8 cellular contexts compared by ENCODE assay signal in the genomic region with DNA sequence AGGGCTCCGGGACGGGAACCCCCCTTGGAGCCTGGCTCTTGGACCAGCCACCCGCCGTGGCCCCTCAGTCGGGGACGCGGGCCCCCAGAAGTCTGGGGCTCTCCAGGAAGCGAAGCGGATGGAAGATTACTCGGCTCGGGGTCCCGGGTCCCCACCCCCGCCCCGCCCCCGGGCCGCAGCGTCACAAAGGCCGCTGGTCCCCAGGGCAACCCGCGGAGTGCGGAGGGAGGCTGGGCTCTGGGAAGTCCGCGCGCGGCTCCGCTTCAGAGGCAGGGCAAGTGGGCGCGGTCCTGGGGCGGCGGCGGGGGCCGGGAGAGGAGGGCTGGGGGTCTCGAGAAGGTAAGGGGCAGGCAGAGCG. TPM values are rescaled to one million over a fixed set of nuclear protein-coding genes. Genes with fewer than 3 reads are reported as not detected.
DNase-seq lines count a peak whose midpoint lies in the region; ATAC-seq and TF ChIP-seq lines count a peak whose summit lies in the region.

A gene with protein sequence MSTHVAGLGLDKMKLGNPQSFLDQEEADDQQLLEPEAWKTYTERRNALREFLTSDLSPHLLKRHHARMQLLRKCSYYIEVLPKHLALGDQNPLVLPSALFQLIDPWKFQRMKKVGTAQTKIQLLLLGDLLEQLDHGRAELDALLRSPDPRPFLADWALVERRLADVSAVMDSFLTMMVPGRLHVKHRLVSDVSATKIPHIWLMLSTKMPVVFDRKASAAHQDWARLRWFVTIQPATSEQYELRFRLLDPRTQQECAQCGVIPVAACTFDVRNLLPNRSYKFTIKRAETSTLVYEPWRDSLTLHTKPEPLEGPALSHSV (plus strand): TSS at position 227 of the 358 bp plus-strand sequence. CDS start 1,505 bp downstream, outside the sequence.

- H3K27ac Mint-ChIP-seq in IgD-negative memory B cell: peak within 1 kb of the TSS; percentile 98 to 100 (median 98)
- H3K27ac Mint-ChIP-seq in activated T-cell treated with anti-CD3 and anti-CD28 coated beads, Interleukin-2, amount 50 U/mL, for 72 hours: no peak within 1 kb of the TSS

- intact Hi-C loops in Right ventricle myocardium superior (cut with DNase I): no loop called here
- intact Hi-C loops in gastrocnemius medialis (cut with DNase I; ENCODE audit: low total_unique reads): no loop called here

- no peak for DNase-seq in activated CD4-positive, CD25-positive, alpha-beta regulatory T cell treated with anti-CD3 and anti-CD28 coated beads, Interleukin-2, amount 50 U/mL, for 72 hours
- DNase-seq in activated T-cell treated with anti-CD3 and anti-CD28 coated beads, Interleukin-2, amount 50 U/mL, for 72 hours: peak; percentile 57 to 60
- DNase-seq in Right ventricle myocardium superior: no peak
- no peak for DNase-seq in gastrocnemius medialis
- DNase-seq in NK-92 (lab: John Stamatoyannopoulos, UW; ENCODE audit: unreplicated experiment): no peak
- no peak for DNase-seq in NCI-H1092 (lab: John Stamatoyannopoulos, UW)

- H3K27me3 ChIP-seq in gastrocnemius medialis: peaks cover 18 to 29% (median 23%) of the 10 kb centered on the region in 3 donors

- TF ChIP-seq CTCF in gastrocnemius medialis (IDR thresholded peaks at IDR 0.05 in 4 of 5, conservative IDR thresholded peaks at IDR 0.05 in 1 of 5): no peak

- peaks cover 1% of the 10 kb centered on the region for H3K36me3 Mint-ChIP-seq in IgD-negative memory B cell
- no peaks in the 10 kb centered on the region for H3K36me3 Mint-ChIP-seq in activated T-cell treated with anti-CD3 and anti-CD28 coated beads, Interleukin-2, amount 50 U/mL, for 72 hours (ENCODE audit: insufficient read depth in 2 of 2)

- H3K9me3 Mint-ChIP-seq in IgD-negative memory B cell: no peaks in the 10 kb centered on the region
- H3K9me3 Mint-ChIP-seq in activated T-cell treated with anti-CD3 and anti-CD28 coated beads, Interleukin-2, amount 50 U/mL, for 72 hours: no peaks in the 10 kb centered on the region

- peaks cover 2% of the 10 kb centered on the region for H3K27me3 Mint-ChIP-seq in IgD-negative memory B cell
- peaks cover 10% of the 10 kb centered on the region for H3K27me3 Mint-ChIP-seq in activated T-cell treated with anti-CD3 and anti-CD28 coated beads, Interleukin-2, amount 50 U/mL, for 72 hours (ENCODE audit: low read depth)

- peak within 1 kb of the TSS; percentile 50 to 65 (median 56) for H3K4me3 ChIP-seq in gastrocnemius medialis

- H3K36me3 ChIP-seq in gastrocnemius medialis: no peaks in the 10 kb centered on the region

- no peak for TF ChIP-seq POLR2A in gastrocnemius medialis (IDR thresholded peaks at IDR 0.05)

- peak; percentile 19 to 42 for ATAC-seq in activated CD4-positive, CD25-positive, alpha-beta regulatory T cell treated with anti-CD3 and anti-CD28 coated beads, Interleukin-2, amount 50 U/mL, for 24 hours
- ATAC-seq in activated T-cell treated with anti-CD3 and anti-CD28 coated beads, Interleukin-2, amount 50 U/mL, for 72 hours (replicated peaks in 1 of 2): peak; percentile 36 to 38
- peak; percentile 70 for ATAC-seq in Right ventricle myocardium superior (ENCODE audit: poor library complexity)
- ATAC-seq in gastrocnemius medialis: no peak

- H3K9me3 ChIP-seq in gastrocnemius medialis: no peaks in the 10 kb centered on the region

- peak within 1 kb of the TSS; percentile 83 to 95 (median 94) for H3K4me3 Mint-ChIP-seq in IgD-negative memory B cell
- peak within 1 kb of the TSS; percentile 73 to 77 for H3K4me3 Mint-ChIP-seq in activated T-cell treated with anti-CD3 and anti-CD28 coated beads, Interleukin-2, amount 50 U/mL, for 72 hours

- H3K27ac ChIP-seq in gastrocnemius medialis: peak within 1 kb of the TSS in 1 of 4 donors; percentile 41

- in situ Hi-C loops in gastrocnemius medialis (cut with MboI; ENCODE audit: low sequenced_read_pairs in 4 of 4): no loop called here

- H3K4me1 ChIP-seq in gastrocnemius medialis: no peaks in the 10 kb centered on the region

- peaks cover 10 to 31% (median 15%) of the 10 kb centered on the region in 3 donors for H3K4me1 Mint-ChIP-seq in IgD-negative memory B cell
- H3K4me1 Mint-ChIP-seq in activated T-cell treated with anti-CD3 and anti-CD28 coated beads, Interleukin-2, amount 50 U/mL, for 72 hours (ENCODE audit: low read depth): peaks cover 18% of the 10 kb centered on the region

RNA-seq across cellular contexts. Expression of the gene that starts here (rescaled TPM):
- 2.5 TPM for polyA plus RNA-seq in IgD-negative memory B cell
- total RNA-seq in activated T-cell treated with anti-CD3 and anti-CD28 coated beads, Interleukin-2, amount 50 U/mL, for 72 hours: under 1 TPM; 0.67 to 0.74 TPM
- 0.11 TPM for total RNA-seq in Right ventricle myocardium superior
- under 1 TPM in 1 of 4 donors, not detected in 3; 0.13 TPM for total RNA-seq in gastrocnemius medialis

Comparison
In these comparisons a context has a peak if more than half of its experiments do, and no peak if none do; other contexts are left out.
1. Peak in DNase-seq and ATAC-seq in activated T-cell treated with anti-CD3 and anti-CD28 coated beads, Interleukin-2, amount 50 U/mL, for 72 hours; RNA of the gene not detected or under 1 TPM.
2. Peak in ATAC-seq in Right ventricle myocardium superior; RNA of the gene not detected or under 1 TPM.
3. ATAC-seq: peak in activated CD4-positive, CD25-positive, alpha-beta regulatory T cell treated with anti-CD3 and anti-CD28 coated beads, Interleukin-2, amount 50 U/mL, for 24 hours (2 of 2); none in gastrocnemius medialis (0 of 2).